15 cellular contexts compared by ENCODE assay signal in the genomic region with DNA sequence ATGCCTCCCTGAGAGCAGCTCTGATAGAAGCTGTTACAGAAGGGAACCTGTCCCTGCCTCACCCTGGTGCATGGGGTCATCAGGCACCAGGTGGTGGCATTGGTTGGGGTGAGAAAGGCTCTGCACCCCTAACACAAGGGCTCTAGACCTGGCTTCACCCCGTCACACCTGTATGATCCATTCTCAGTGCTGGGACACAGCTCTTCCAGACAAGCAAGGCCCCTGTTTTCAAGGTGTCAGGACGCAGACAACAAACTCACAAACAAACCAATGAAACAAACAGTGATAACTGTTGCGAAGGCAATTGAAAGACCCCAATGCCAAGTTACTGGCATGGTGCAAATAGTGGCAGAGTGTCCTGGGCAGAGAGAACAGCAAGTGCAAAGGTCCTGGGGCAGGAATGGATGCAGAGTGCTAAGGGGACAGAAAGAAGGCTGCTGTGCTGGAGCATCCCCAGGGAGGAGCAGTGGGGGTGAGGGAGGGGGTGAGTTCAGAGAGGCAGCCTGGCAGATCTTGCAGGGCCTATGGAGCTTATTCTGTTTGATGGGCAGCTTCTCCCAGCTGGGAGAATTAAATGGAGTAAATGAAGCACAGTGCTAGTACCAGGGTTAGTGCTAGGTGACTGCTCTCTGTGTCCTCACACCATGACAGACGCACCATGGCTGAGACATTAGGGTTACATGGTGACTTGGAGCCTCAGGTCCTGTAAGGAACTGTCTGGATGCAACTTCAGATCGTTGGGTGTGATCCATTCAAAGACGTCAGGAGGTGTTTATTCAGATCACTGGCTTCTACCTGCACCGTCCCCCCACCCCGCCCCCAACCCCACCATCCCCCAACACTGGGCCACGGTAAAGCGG.
DNase-seq lines count a peak whose midpoint lies in the region; ATAC-seq, FAIRE-seq and TF ChIP-seq lines count a peak whose summit lies in the region.
"Had no signal": no experiment of that assay in that cellular context is flagged by ENCODE, and none has a peak within 500 bp of the region (broad histone marks: within the 10 kb centered on the region; RNA-seq: fewer than 3 reads in every experiment).

No MANE protein-coding gene starts in this region.

- no peaks in the 10 kb centered on the region for H4K20me1 ChIP-seq in GM12878 (ENCODE audit: control insufficient read depth, insufficient read depth)

- no peak overlapping the region for H3K4me3 ChIP-seq in GM12878

- H3K4me1 Mint-ChIP-seq in nephron = peaks cover 44% of the 10 kb centered on the region
- peaks cover 10% of the 10 kb centered on the region for H3K4me1 Mint-ChIP-seq in activated naive CD8-positive, alpha-beta T cell treated with anti-CD3 and anti-CD28 coated beads for 36 hours

- H3K27me3 Mint-ChIP-seq in nephron (ENCODE audit: low read depth) = peaks cover 77% of the 10 kb centered on the region
- H3K27me3 Mint-ChIP-seq in activated naive CD8-positive, alpha-beta T cell treated with anti-CD3 and anti-CD28 coated beads for 36 hours = peaks cover 94% of the 10 kb centered on the region

- H3K4me1 ChIP-seq in GM12878 (ENCODE audit: control insufficient read depth, insufficient read depth, low read length) = no peaks in the 10 kb centered on the region; the same call in 1 of the 2 replicates

- in situ Hi-C loops in GM13977 (cut with MboI; ENCODE audit: low pct_unique_long_range_greater_than_20kb, low sequenced_read_pairs, unreplicated experiment) (no loop called here), GM12878 (cut with MboI) (no loop called here)

- H3K36me3 Mint-ChIP-seq in nephron (ENCODE audit: low read depth) = no peaks in the 10 kb centered on the region
- no peaks in the 10 kb centered on the region for H3K36me3 Mint-ChIP-seq in activated naive CD8-positive, alpha-beta T cell treated with anti-CD3 and anti-CD28 coated beads for 36 hours

- no peaks in the 10 kb centered on the region for H3K79me2 ChIP-seq in GM12878 (ENCODE audit: control insufficient read depth, insufficient read depth, low read length)

- SMC1A ChIA-PET in GM12878 (lab: Charles Lee; ENCODE audit: uncharacterized antibody, unreplicated experiment) = no interaction called here

- no peaks in the 10 kb centered on the region for H3K9me3 ChIP-seq in GM12878 (replicated peaks; ENCODE audit: control insufficient read depth, insufficient read depth, low read length)
- H3K9me3 ChIP-seq: testis had no signal

- H3K4me2 ChIP-seq in GM12878 (ENCODE audit: control insufficient read depth, insufficient read depth) = no peak overlapping the region

- H3K36me3 ChIP-seq in GM12878 (ENCODE audit: control insufficient read depth in 2 of 2, insufficient read depth in 2 of 2, low read length in 1 of 2) = no peaks in the 10 kb centered on the region

- 33% methylated on average over 9 of the region's 10 CpGs for WGBS in GM12878 (ENCODE audit: insufficient coverage, insufficient replicate concordance, low lambda C conversion rate, missing lambda C conversion rate)

- FAIRE-seq in GM12878 (lab: Jason Lieb, UNC) = no peak
- no peak for FAIRE-seq in GM12892 (lab: Jason Lieb, UNC)

- H2AFZ ChIP-seq in GM12878 (ENCODE audit: control insufficient read depth, low read depth, low read length) = no peak overlapping the region

- peak; percentile 27 for ATAC-seq in GM12878
- no peak for ATAC-seq in HG03095 (IDR thresholded peaks at IDR 0.05; ENCODE audit: unreplicated experiment)
- ATAC-seq in HG03139 (IDR thresholded peaks at IDR 0.05; ENCODE audit: unreplicated experiment) = no peak

- no peak overlapping the region for H3K9ac ChIP-seq in GM12878 (ENCODE audit: control insufficient read depth, insufficient read depth, low read length)

- BruUV-seq in GM12878 (replicated peaks; lab: Mats Ljungman, UMichigan) = no TSS peak

- intact Hi-C loops in GM12878 (cut with micrococcal nuclease; ENCODE audit: unreplicated experiment) = no loop called here

- TF ChIP-seq EP300 in GM12878 (IDR thresholded peaks at IDR 0.05; ENCODE audit: borderline replicate concordance in 1 of 2, control insufficient read depth in 1 of 2, low read depth in 2 of 2, low read length in 2 of 2) = no peak

- peak overlapping the region in 1 of 3 experiments; percentile 21 for H3K27ac Mint-ChIP-seq in nephron
- H3K27ac Mint-ChIP-seq in activated naive CD8-positive, alpha-beta T cell treated with anti-CD3 and anti-CD28 coated beads for 36 hours = no peak overlapping the region

- CTCF ChIA-PET in GM12878 (lab: Yijun Ruan, JAX) = no interaction called here

- H3K27me3 ChIP-seq in GM12878 (replicated peaks in 1 of 2; ENCODE audit: control insufficient read depth in 2 of 2, insufficient read depth in 2 of 2, low read length in 1 of 2) = peaks cover 12 to 14% of the 10 kb centered on the region in 2 experiments
- H3K27me3 ChIP-seq: testis had no signal

- no peaks in the 10 kb centered on the region for H3K9me3 Mint-ChIP-seq in nephron
- no peaks in the 10 kb centered on the region for H3K9me3 Mint-ChIP-seq in activated naive CD8-positive, alpha-beta T cell treated with anti-CD3 and anti-CD28 coated beads for 36 hours

- POLR2A ChIA-PET in GM12878 (lab: Charles Lee) = no interaction called here

- DNase-seq in AG20443 (ENCODE audit: low spot score) (peak; percentile 4), GM13977 (ENCODE audit: low spot score) (peak; percentile 10), GM12878 (ENCODE audit: low read depth, low spot score) (no peak), GM12892 (ENCODE audit: insufficient read length) (no peak)
- DNase-seq in activated naive CD8-positive, alpha-beta T cell treated with anti-CD3 and anti-CD28 coated beads for 36 hours = no peak
- DNase-seq: activated CD4-positive, alpha-beta T cell treated with anti-CD3 and anti-CD28 coated beads, Interleukin-2, amount 50 U/mL, for 1 hour; DND-41; foreskin fibroblast; NCI-H82; SHP77 treated with DMSO at 0.1 percent for 48 hours; T1000; testis had no signal

- H3K27ac ChIP-seq in GM12878 (ENCODE audit: control insufficient read depth, insufficient read depth) = no peak overlapping the region
- H3K27ac ChIP-seq: testis had no signal

- RAD21 ChIA-PET in GM12878 (lab: Charles Lee; ENCODE audit: unreplicated experiment) = no interaction called here

- no peak for TF ChIP-seq CTCF in GM13977 (IDR thresholded peaks at IDR 0.05; ENCODE audit: extremely low read depth, insufficient read depth, missing control alignments)
- no peak for TF ChIP-seq CTCF in GM12878 (IDR thresholded peaks at IDR 0.05 in 2 of 3, conservative IDR thresholded peaks at IDR 0.05 in 1 of 3; ENCODE audit: control insufficient read depth in 2 of 3, extremely low read depth in 1 of 3, insufficient read depth in 1 of 3, low read depth in 3 of 3, low read length in 3 of 3)
- no peak for TF ChIP-seq CTCF in nephron (IDR thresholded peaks at IDR 0.05; ENCODE audit: unreplicated experiment in 3 of 3)

- TF ChIP-seq POLR2A in GM12878 (IDR thresholded peaks at IDR 0.05; ENCODE audit: low read depth, low read length) = no peak
- no peak for TF ChIP-seq POLR2A in GM12892 (IDR thresholded peaks at IDR 0.05; ENCODE audit: low read depth, low read length)

- H3K4me3 Mint-ChIP-seq in nephron = peak overlapping the region; percentile 23 to 68 (median 61)
- H3K4me3 Mint-ChIP-seq in activated naive CD8-positive, alpha-beta T cell treated with anti-CD3 and anti-CD28 coated beads for 36 hours = no peak overlapping the region

- no peak for TF ChIP-seq RAD21 in GM12878 (IDR thresholded peaks at IDR 0.05; ENCODE audit: insufficient read depth, low read depth, low read length)

TF ChIP-seq in GM12878, 131 proteins besides CTCF, POLR2A, EP300 and RAD21 (continues in another document):
- TF ChIP-seq SREBF1 (IDR thresholded peaks at IDR 0.05; ENCODE audit: low read length) = no peak
- TF ChIP-seq, protein P1, sequence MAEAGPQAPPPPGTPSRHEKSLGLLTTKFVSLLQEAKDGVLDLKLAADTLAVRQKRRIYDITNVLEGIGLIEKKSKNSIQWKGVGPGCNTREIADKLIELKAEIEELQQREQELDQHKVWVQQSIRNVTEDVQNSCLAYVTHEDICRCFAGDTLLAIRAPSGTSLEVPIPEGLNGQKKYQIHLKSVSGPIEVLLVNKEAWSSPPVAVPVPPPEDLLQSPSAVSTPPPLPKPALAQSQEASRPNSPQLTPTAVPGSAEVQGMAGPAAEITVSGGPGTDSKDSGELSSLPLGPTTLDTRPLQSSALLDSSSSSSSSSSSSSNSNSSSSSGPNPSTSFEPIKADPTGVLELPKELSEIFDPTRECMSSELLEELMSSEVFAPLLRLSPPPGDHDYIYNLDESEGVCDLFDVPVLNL (IDR thresholded peaks at IDR 0.05; ENCODE audit: low read depth, low read length) = no peak
- TF ChIP-seq, protein P2, sequence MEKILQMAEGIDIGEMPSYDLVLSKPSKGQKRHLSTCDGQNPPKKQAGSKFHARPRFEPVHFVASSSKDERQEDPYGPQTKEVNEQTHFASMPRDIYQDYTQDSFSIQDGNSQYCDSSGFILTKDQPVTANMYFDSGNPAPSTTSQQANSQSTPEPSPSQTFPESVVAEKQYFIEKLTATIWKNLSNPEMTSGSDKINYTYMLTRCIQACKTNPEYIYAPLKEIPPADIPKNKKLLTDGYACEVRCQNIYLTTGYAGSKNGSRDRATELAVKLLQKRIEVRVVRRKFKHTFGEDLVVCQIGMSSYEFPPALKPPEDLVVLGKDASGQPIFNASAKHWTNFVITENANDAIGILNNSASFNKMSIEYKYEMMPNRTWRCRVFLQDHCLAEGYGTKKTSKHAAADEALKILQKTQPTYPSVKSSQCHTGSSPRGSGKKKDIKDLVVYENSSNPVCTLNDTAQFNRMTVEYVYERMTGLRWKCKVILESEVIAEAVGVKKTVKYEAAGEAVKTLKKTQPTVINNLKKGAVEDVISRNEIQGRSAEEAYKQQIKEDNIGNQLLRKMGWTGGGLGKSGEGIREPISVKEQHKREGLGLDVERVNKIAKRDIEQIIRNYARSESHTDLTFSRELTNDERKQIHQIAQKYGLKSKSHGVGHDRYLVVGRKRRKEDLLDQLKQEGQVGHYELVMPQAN (conservative IDR thresholded peaks at IDR 0.05) = no peak
- no peak for TF ChIP-seq EED (IDR thresholded peaks at IDR 0.05; ENCODE audit: low read depth)
- TF ChIP-seq SMAD5 (IDR thresholded peaks at IDR 0.05; ENCODE audit: low read depth) = no peak
- TF ChIP-seq ZNF384 (IDR thresholded peaks at IDR 0.05; ENCODE audit: borderline replicate concordance, low read depth, low read length) = no peak
- no peak for TF ChIP-seq NBN (IDR thresholded peaks at IDR 0.05)
- TF ChIP-seq, protein P3, sequence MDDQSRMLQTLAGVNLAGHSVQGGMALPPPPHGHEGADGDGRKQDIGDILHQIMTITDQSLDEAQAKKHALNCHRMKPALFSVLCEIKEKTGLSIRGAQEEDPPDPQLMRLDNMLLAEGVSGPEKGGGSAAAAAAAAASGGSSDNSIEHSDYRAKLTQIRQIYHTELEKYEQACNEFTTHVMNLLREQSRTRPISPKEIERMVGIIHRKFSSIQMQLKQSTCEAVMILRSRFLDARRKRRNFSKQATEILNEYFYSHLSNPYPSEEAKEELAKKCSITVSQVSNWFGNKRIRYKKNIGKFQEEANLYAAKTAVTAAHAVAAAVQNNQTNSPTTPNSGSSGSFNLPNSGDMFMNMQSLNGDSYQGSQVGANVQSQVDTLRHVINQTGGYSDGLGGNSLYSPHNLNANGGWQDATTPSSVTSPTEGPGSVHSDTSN (IDR thresholded peaks at IDR 0.05; ENCODE audit: insufficient replicate concordance, low read depth, low read length) = no peak
- TF ChIP-seq MXI1 (IDR thresholded peaks at IDR 0.05; ENCODE audit: low read depth, low read length) = no peak

Comparison
In these comparisons a context has a peak if more than half of its experiments do, and no peak if none do; other contexts are left out.
1. DNase-seq: peak in AG20443 (single experiment) and GM13977 (single experiment); none in GM12878 (single experiment), GM12892 (single experiment) and activated naive CD8-positive, alpha-beta T cell treated with anti-CD3 and anti-CD28 coated beads for 36 hours (single experiment).